Comparison of ENCODE assay signal across 8 cellular contexts in genomic region chr22:21652010-21652546, GRCh38. TPM values are rescaled to one million over a fixed set of nuclear protein-coding genes. Genes with fewer than 3 reads are reported as not detected.
DNase-seq lines count a peak whose midpoint lies in the region; ATAC-seq and TF ChIP-seq lines count a peak whose summit lies in the region.

No MANE protein-coding gene starts in this region.

- peak; percentile 77 for ATAC-seq in GM19467 (IDR thresholded peaks at IDR 0.05; ENCODE audit: unreplicated experiment)

- H3K9me3 Mint-ChIP-seq in Caco-2 (ENCODE audit: unreplicated experiment), result no peaks in the 10 kb centered on the region

- intact Hi-C loops in Caco-2 (cut with micrococcal nuclease; ENCODE audit: unreplicated experiment), result no loop called here

- H3K4me1 Mint-ChIP-seq in Caco-2 (ENCODE audit: low read depth, unreplicated experiment), result peaks cover 19% of the 10 kb centered on the region

- CTCF ChIA-PET in Caco-2 (lab: Charles Lee), result interaction anchor here (1.0 to 4.5 kb wide), 2 partner anchors 10 to 23 kb away, joined by 5 to 23 read pairs; partner anchors contain the start of gene SDF2L1

- TF ChIP-seq CTCF in Caco-2 (IDR thresholded peaks at IDR 0.05; ENCODE audit: insufficient read depth in 1 of 2, low read depth in 1 of 2, low read length in 1 of 2, severe bottlenecking in 1 of 2, unreplicated experiment in 1 of 2) (no peak), OCI-LY1 (IDR thresholded peaks at IDR 0.05; ENCODE audit: low read length) (no peak), epithelial cell of esophagus (IDR thresholded peaks at IDR 0.05; ENCODE audit: insufficient read depth, low read depth, low read length, missing control alignments) (no peak)

- H3K27me3 ChIP-seq in Caco-2 (replicated peaks; ENCODE audit: control insufficient read depth, insufficient read depth, low read length) (no peaks in the 10 kb centered on the region), OCI-LY1 (ENCODE audit: insufficient read depth, low read length) (no peaks in the 10 kb centered on the region)

- H3K4me2 ChIP-seq in OCI-LY1 (ENCODE audit: low read length), result peak overlapping the region; percentile 88

- H3K27ac Mint-ChIP-seq in Caco-2 (ENCODE audit: unreplicated experiment), result peak overlapping the region; percentile 81

- H3K4me3 ChIP-seq in Caco-2 (ENCODE audit: low read depth, low read length), result peak overlapping the region; percentile 58
- peak overlapping the region; percentile 77 for H3K4me3 ChIP-seq in OCI-LY1 (ENCODE audit: low read depth, low read length, poor library complexity, severe bottlenecking)
- H3K4me3 ChIP-seq in epithelial cell of esophagus (ENCODE audit: low read length), result peak overlapping the region; percentile 67

- no TSS peak for BruUV-seq in Caco-2 (replicated peaks; lab: Mats Ljungman, UMichigan)

- H3F3A ChIP-seq in OCI-LY1 (ENCODE audit: insufficient read depth, low read length), result no peaks in the 10 kb centered on the region

- H3K9me3 ChIP-seq in Caco-2 (no peaks in the 10 kb centered on the region), OCI-LY1 (ENCODE audit: low read length) (no peaks in the 10 kb centered on the region)

- H3K4me1 ChIP-seq in Caco-2 (peaks cover 20% of the 10 kb centered on the region), OCI-LY1 (ENCODE audit: insufficient read depth, low read length, severe bottlenecking) (peaks cover 30% of the 10 kb centered on the region)

- H4K20me1 ChIP-seq in OCI-LY1 (ENCODE audit: insufficient read depth, low read length), result no peaks in the 10 kb centered on the region

- peak overlapping the region; percentile 80 for H3K4me3 Mint-ChIP-seq in Caco-2 (ENCODE audit: unreplicated experiment)

- POLR2A ChIA-PET in Caco-2 (lab: Charles Lee), result interaction anchor here (0.6 to 2.0 kb wide), 4 partner anchors 10 to 70 kb away, joined by 3 to 15 read pairs (median 4); partner anchors contain the start of genes PPIL2 and SDF2L1

- H3K36me3 ChIP-seq in Caco-2 (ENCODE audit: control insufficient read depth, insufficient read depth, low read length) (no peaks in the 10 kb centered on the region), OCI-LY1 (ENCODE audit: insufficient read depth, low read length) (peaks cover 24% of the 10 kb centered on the region; the same call in 1 of the 2 replicates)

- H2AFZ ChIP-seq in OCI-LY1 (ENCODE audit: low read length), result no peak overlapping the region

- no peaks in the 10 kb centered on the region for H3K79me2 ChIP-seq in OCI-LY1 (ENCODE audit: insufficient read depth, low read length)

- H3K36me3 Mint-ChIP-seq in Caco-2 (ENCODE audit: insufficient read depth, unreplicated experiment), result peaks cover 45% of the 10 kb centered on the region

- H3K9ac ChIP-seq in OCI-LY1 (ENCODE audit: low read length), result peak overlapping the region; percentile 77

- peak overlapping the region; percentile 53 for H3K27ac ChIP-seq in OCI-LY1 (ENCODE audit: low read depth, low read length, poor library complexity, severe bottlenecking)

- H3K27me3 Mint-ChIP-seq in Caco-2 (ENCODE audit: insufficient read depth, unreplicated experiment), result no peaks in the 10 kb centered on the region

- H3K9me2 ChIP-seq in OCI-LY1 (ENCODE audit: low read depth, low read length), result no peaks in the 10 kb centered on the region

- DNase-seq in Caco-2 (peak; percentile 92 to 93), HS-27A (ENCODE audit: low read depth) (peak; percentile 61), epithelial cell of esophagus (ENCODE audit: low read depth) (peak; percentile 89), mucosa of gallbladder (ENCODE audit: low spot score) (peak; percentile 91)
- peak; percentile 78 for DNase-seq in activated CD8-positive, alpha-beta memory T cell treated with anti-CD3 and anti-CD28 coated beads, Interleukin-2, amount 50 U/mL, for 4 hours
- peak; percentile 82 to 89 for DNase-seq in stimulated activated CD8-positive, alpha-beta memory T cell treated with anti-CD3 and anti-CD28 coated beads, Interleukin-2, amount 100 ng/mL, for 48 hours (ENCODE audit: low read depth in 2 of 2)

RNA-seq across cellular contexts. Expression of gene SDF2L1, which starts 10.0 kb away (rescaled TPM):
- total RNA-seq in Caco-2 (2022) (48.5 and 49.6 TPM in 2 replicates), mucosa of gallbladder (61.4 TPM)

RNA-seq across cellular contexts. Expression of gene PPIL2, which starts 13.7 kb away (rescaled TPM):
- total RNA-seq in Caco-2 (2022), result 53.2 and 55.0 TPM in 2 replicates
- total RNA-seq in mucosa of gallbladder, result 46.6 TPM

RNA-seq across cellular contexts. Expression of gene CCDC116, which starts 19.5 kb away (rescaled TPM):
- total RNA-seq in Caco-2 (2022) (not detected in 2 replicates), mucosa of gallbladder (0.37 TPM)

RNA-seq across cellular contexts. Expression of gene YDJC, which starts 22.3 kb away (rescaled TPM):
- total RNA-seq in Caco-2 (2022) (55.9 and 60.0 TPM in 2 replicates), mucosa of gallbladder (27.4 TPM)

Comparison
In these comparisons a context has a peak if more than half of its experiments do, and no peak if none do; other contexts are left out.
1. Peak in every context shown above with its lines: DNase-seq, ATAC-seq, H3K4me3 ChIP-seq and H3K27ac ChIP-seq.